ENCODE assay signal across 1 cellular context in the genomic region with DNA sequence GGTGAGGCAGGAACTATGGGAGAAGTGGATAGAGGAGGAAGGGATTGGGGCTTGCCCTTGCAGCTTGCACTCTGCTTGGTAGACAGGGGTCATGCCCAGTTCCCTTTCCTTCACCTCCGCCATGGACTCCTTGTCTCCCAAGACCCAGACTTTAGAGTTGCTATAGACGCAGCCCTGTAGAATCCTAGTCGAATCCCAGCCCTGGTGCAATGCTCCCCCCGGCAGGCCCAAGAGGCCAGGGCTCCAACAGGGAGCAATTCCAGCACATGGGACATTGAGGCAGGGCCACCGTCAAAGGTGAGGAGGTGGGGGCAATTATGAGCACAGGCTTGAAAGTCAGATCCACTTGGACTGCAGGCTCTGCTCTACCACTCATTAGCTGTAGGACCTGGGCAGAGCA.
TF ChIP-seq lines count a peak whose summit lies in the region.

No MANE protein-coding gene starts in this region.

TF ChIP-seq in K562, 482 proteins besides CTCF, POLR2A, EP300 and RAD21:
- TF ChIP-seq U2AF2 (optimal IDR thresholded peaks at IDR 0.05; ENCODE audit: low read depth, low read length) = no peak
- TF ChIP-seq, protein P1, sequence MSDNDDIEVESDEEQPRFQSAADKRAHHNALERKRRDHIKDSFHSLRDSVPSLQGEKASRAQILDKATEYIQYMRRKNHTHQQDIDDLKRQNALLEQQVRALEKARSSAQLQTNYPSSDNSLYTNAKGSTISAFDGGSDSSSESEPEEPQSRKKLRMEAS (CRISPR knock-in tag; IDR thresholded peaks at IDR 0.05) = peak; percentile 24; the same call in 1 of the 2 replicates
